ENCODE assay signal across 12 cellular contexts in genomic region chr13:27789495-27790303, GRCh38. TPM values are rescaled to one million over a fixed set of nuclear protein-coding genes. Genes with fewer than 3 reads are reported as not detected.
DNase-seq lines count a peak whose midpoint lies in the region; ATAC-seq and TF ChIP-seq lines count a peak whose summit lies in the region.
"Had no signal": no experiment of that assay in that cellular context is flagged by ENCODE, and none has a peak within 500 bp of the region (broad histone marks: within the 10 kb centered on the region; RNA-seq: fewer than 3 reads in every experiment).

No MANE protein-coding gene starts in this region.

- POLR2A ChIA-PET in naive thymus-derived CD4-positive, alpha-beta T cell (lab: Charles Lee), result interaction anchor here (0.6 kb wide), 1 partner anchor 848 kb away, joined by 3 read pairs; no protein-coding TSS in a partner anchor

- CTCF ChIA-PET in naive thymus-derived CD4-positive, alpha-beta T cell (lab: Charles Lee), result no interaction called here

- no peak overlapping the region for H3K27ac ChIP-seq in HUES48 (ENCODE audit: low read depth, low read length)
- no peak overlapping the region for H3K27ac ChIP-seq in naive thymus-derived CD4-positive, alpha-beta T cell (ENCODE audit: low read depth, low read length)
- H3K27ac ChIP-seq in body of pancreas, result no peak overlapping the region
- H3K27ac ChIP-seq: cardiac muscle cell had no signal

- no peak overlapping the region for H3K9ac ChIP-seq in HUES48 (ENCODE audit: low read depth, low read length)

- H3K36me3 Mint-ChIP-seq in activated naive CD8-positive, alpha-beta T cell treated with anti-CD3 and anti-CD28 coated beads for 36 hours, result no peaks in the 10 kb centered on the region
- peaks cover 0 to 10% (median 4%) of the 10 kb centered on the region in 5 donors for H3K36me3 Mint-ChIP-seq in naive thymus-derived CD4-positive, alpha-beta T cell

- peak overlapping the region; percentile 38 for H3K4me3 ChIP-seq in HUES48 (ENCODE audit: low read depth, low read length)
- peak overlapping the region; percentile 48 for H3K4me3 ChIP-seq in naive thymus-derived CD4-positive, alpha-beta T cell (ENCODE audit: low read length)
- no peak overlapping the region for H3K4me3 ChIP-seq in body of pancreas
- H3K4me3 ChIP-seq: cardiac muscle cell had no signal

- peaks cover 69% of the 10 kb centered on the region for H3K27me3 Mint-ChIP-seq in activated naive CD8-positive, alpha-beta T cell treated with anti-CD3 and anti-CD28 coated beads for 36 hours
- H3K27me3 Mint-ChIP-seq in naive thymus-derived CD4-positive, alpha-beta T cell, result peaks cover 70 to 83% (median 78%) of the 10 kb centered on the region in 5 donors

- WGBS in body of pancreas, 2 donors, result 4 to 5% methylated on average over 19 to 31 of the region's 55 CpGs

- H3K9me3 ChIP-seq in HUES48 (ENCODE audit: control insufficient read depth, insufficient read depth, low read length) (no peaks in the 10 kb centered on the region), body of pancreas (no peaks in the 10 kb centered on the region)
- H3K9me3 ChIP-seq in naive thymus-derived CD4-positive, alpha-beta T cell (ENCODE audit: control insufficient read depth in 2 of 3, low read length in 3 of 3), result no peaks in the 10 kb centered on the region

- ATAC-seq in naive thymus-derived CD4-positive, alpha-beta T cell, result no peak
- ATAC-seq in body of pancreas (no peak), HG02970 (IDR thresholded peaks at IDR 0.05; ENCODE audit: low FRiP score, unreplicated experiment) (no peak)
- ATAC-seq: activated CD4-positive, CD25-positive, alpha-beta regulatory T cell treated with anti-CD3 and anti-CD28 coated beads, Interleukin-2, amount 50 U/mL, for 24 hours had no signal

- H3K4me3 Mint-ChIP-seq in activated naive CD8-positive, alpha-beta T cell treated with anti-CD3 and anti-CD28 coated beads for 36 hours, result peak overlapping the region; percentile 72
- H3K4me3 Mint-ChIP-seq in naive thymus-derived CD4-positive, alpha-beta T cell, result peak overlapping the region; percentile 66 to 96 (median 90)

- DNase-seq in COLO668 (lab: John Stamatoyannopoulos, UW; ENCODE audit: unreplicated experiment) (peak; percentile 53), NCI-H1694 (lab: John Stamatoyannopoulos, UW) (no peak), putamen (ENCODE audit: low spot score) (no peak), body of pancreas (no peak)
- DNase-seq in activated naive CD8-positive, alpha-beta T cell treated with anti-CD3 and anti-CD28 coated beads for 36 hours, result peak; percentile 28
- DNase-seq in naive thymus-derived CD4-positive, alpha-beta T cell, result no peak

- no peaks in the 10 kb centered on the region for H3K9me3 Mint-ChIP-seq in activated naive CD8-positive, alpha-beta T cell treated with anti-CD3 and anti-CD28 coated beads for 36 hours
- peaks cover 0 to 20% (median 2%) of the 10 kb centered on the region in 11 donors for H3K9me3 Mint-ChIP-seq in naive thymus-derived CD4-positive, alpha-beta T cell

- no peak for TF ChIP-seq CTCF in body of pancreas (IDR thresholded peaks at IDR 0.05)

- H3K27me3 ChIP-seq in HUES48 (ENCODE audit: control insufficient read depth, insufficient read depth, low read length) (peaks cover 98% of the 10 kb centered on the region), body of pancreas (peaks cover 0 to 56% of the 10 kb centered on the region in 2 donors)
- peaks cover 10 to 19% of the 10 kb centered on the region in 2 donors for H3K27me3 ChIP-seq in naive thymus-derived CD4-positive, alpha-beta T cell (ENCODE audit: control insufficient read depth in 2 of 2, insufficient read depth in 2 of 2, low read length in 2 of 2)

- intact Hi-C loops in naive thymus-derived CD4-positive, alpha-beta T cell (cut with micrococcal nuclease), result loop anchor here (5.0 kb wide), 2 partner anchors 167 to 178 kb away; partner anchors contain the start of genes CDX2 (in 1 of the 2), LNX2 (in 1 of the 2) and POLR1D (in 1 of the 2)
- intact Hi-C loops in body of pancreas (cut with DNase I), result no loop called here

- H3K36me3 ChIP-seq in HUES48 (ENCODE audit: control insufficient read depth, insufficient read depth, low read length) (no peaks in the 10 kb centered on the region), body of pancreas (replicated peaks in 1 of 2; ENCODE audit: insufficient read depth in 1 of 2, low read depth in 2 of 2) (no peaks in the 10 kb centered on the region)
- no peaks in the 10 kb centered on the region for H3K36me3 ChIP-seq in naive thymus-derived CD4-positive, alpha-beta T cell (ENCODE audit: control insufficient read depth in 2 of 3, insufficient read depth in 3 of 3, low read length in 3 of 3)
- H3K36me3 ChIP-seq: cardiac muscle cell had no signal

- no peak overlapping the region for H3K27ac Mint-ChIP-seq in activated naive CD8-positive, alpha-beta T cell treated with anti-CD3 and anti-CD28 coated beads for 36 hours
- peak overlapping the region in 2 of 9 donors; percentile 58 to 73 for H3K27ac Mint-ChIP-seq in naive thymus-derived CD4-positive, alpha-beta T cell

- H3K4me1 Mint-ChIP-seq in activated naive CD8-positive, alpha-beta T cell treated with anti-CD3 and anti-CD28 coated beads for 36 hours, result peaks cover 29% of the 10 kb centered on the region
- H3K4me1 Mint-ChIP-seq in naive thymus-derived CD4-positive, alpha-beta T cell, result peaks cover 28 to 45% (median 44%) of the 10 kb centered on the region in 7 donors

- H3K4me1 ChIP-seq in HUES48 (ENCODE audit: control insufficient read depth, insufficient read depth, low read length), result peaks cover 36% of the 10 kb centered on the region
- peaks cover 17 to 18% of the 10 kb centered on the region in 2 donors for H3K4me1 ChIP-seq in naive thymus-derived CD4-positive, alpha-beta T cell (ENCODE audit: control insufficient read depth in 2 of 2, insufficient read depth in 2 of 2, low read length in 2 of 2)
- H3K4me1 ChIP-seq in body of pancreas, result peaks cover 47% of the 10 kb centered on the region

- no peak for TF ChIP-seq POLR2A in body of pancreas (IDR thresholded peaks at IDR 0.05)

RNA-seq across cellular contexts. Expression of gene GSX1, which starts 2.6 kb away (rescaled TPM):
- not detected for total RNA-seq in activated naive CD8-positive, alpha-beta T cell treated with anti-CD3 and anti-CD28 coated beads for 36 hours
- total RNA-seq in naive thymus-derived CD4-positive, alpha-beta T cell, result not detected
- polyA plus RNA-seq in naive thymus-derived CD4-positive, alpha-beta T cell, result not detected
- total RNA-seq in body of pancreas, result not detected
- total RNA-seq: cardiac muscle cell, MCF 10A, omental fat pad had no signal
- polyA plus RNA-seq: cardiac muscle cell had no signal

Comparison
In these comparisons a context has a peak if more than half of its experiments do, and no peak if none do; other contexts are left out.
1. DNase-seq: peak in COLO668 (single experiment) and activated naive CD8-positive, alpha-beta T cell treated with anti-CD3 and anti-CD28 coated beads for 36 hours (single experiment); none in naive thymus-derived CD4-positive, alpha-beta T cell (0 of 9), NCI-H1694 (single experiment), putamen (single experiment) and body of pancreas (0 of 4).
2. H3K4me3 ChIP-seq: peak in HUES48 (single experiment) and naive thymus-derived CD4-positive, alpha-beta T cell (single experiment); none in body of pancreas (0 of 2).